In genomic region chr10:57579926-57580325, GRCh38 we compare ENCODE assay signal across 9 cellular contexts.
DNase-seq lines count a peak whose midpoint lies in the region; ATAC-seq and TF ChIP-seq lines count a peak whose summit lies in the region.
"Had no signal": no experiment of that assay in that cellular context is flagged by ENCODE, and none has a peak within 500 bp of the region (broad histone marks: within the 10 kb centered on the region; RNA-seq: fewer than 3 reads in every experiment).

No MANE protein-coding gene starts in this region.

- no peaks in the 10 kb centered on the region for H3K27me3 Mint-ChIP-seq in T-cell

- DNase-seq in DMS 273 (lab: John Stamatoyannopoulos, UW; ENCODE audit: unreplicated experiment) (peak; percentile 14), DMS 273 treated with DMSO at 0.1 percent for 48 hours (lab: John Stamatoyannopoulos, UW) (no peak), M059J (ENCODE audit: low read depth) (peak; percentile 24), choroid plexus epithelial cell (ENCODE audit: low read depth) (peak; percentile 65), retinal pigment epithelial cell (ENCODE audit: low read depth) (no peak), NCI-H510A treated with DMSO at 0.1 percent for 48 hours (lab: John Stamatoyannopoulos, UW) (no peak), T-cell (no peak), NCI-H146 treated with DMSO at 0.1 percent for 48 hours (lab: John Stamatoyannopoulos, UW; ENCODE audit: unreplicated experiment) (no peak)

- no peak for ATAC-seq in T-cell (replicated peaks in 1 of 4)

- H3K4me3 ChIP-seq in choroid plexus epithelial cell (ENCODE audit: low read depth, low read length) (no peak overlapping the region), retinal pigment epithelial cell (ENCODE audit: low read length) (no peak overlapping the region)
- H3K4me3 ChIP-seq: SK-N-MC had no signal

- no peaks in the 10 kb centered on the region for H3K36me3 Mint-ChIP-seq in T-cell

- TF ChIP-seq CTCF in choroid plexus epithelial cell (conservative IDR thresholded peaks at IDR 0.05; ENCODE audit: low read depth, low read length) (peak; percentile 69), retinal pigment epithelial cell (conservative IDR thresholded peaks at IDR 0.05; ENCODE audit: low read depth, low read length) (peak; percentile 39)

- no peak overlapping the region for H3K27ac Mint-ChIP-seq in T-cell

- POLR2A ChIA-PET in T-cell (lab: Charles Lee), result no interaction called here

- peaks cover 0 to 11% (median 0%) of the 10 kb centered on the region in 3 donors for H3K9me3 Mint-ChIP-seq in T-cell

- no peak overlapping the region for H3K4me3 Mint-ChIP-seq in T-cell

- H3K4me1 Mint-ChIP-seq in T-cell, result no peaks in the 10 kb centered on the region

- CTCF ChIA-PET in T-cell (lab: Charles Lee), result no interaction called here

Comparison
In these comparisons a context has a peak if more than half of its experiments do, and no peak if none do; other contexts are left out.
1. DNase-seq: peak in DMS 273 (single experiment), M059J (single experiment) and choroid plexus epithelial cell (single experiment); none in DMS 273 treated with DMSO at 0.1 percent for 48 hours (single experiment), retinal pigment epithelial cell (single experiment), NCI-H510A treated with DMSO at 0.1 percent for 48 hours (single experiment), T-cell (0 of 34) and NCI-H146 treated with DMSO at 0.1 percent for 48 hours (single experiment).